Comparison of ENCODE assay signal across 22 cellular contexts in genomic region chr17:9056566-9056965, GRCh38. TPM values are rescaled to one million over a fixed set of nuclear protein-coding genes. Genes with fewer than 3 reads are reported as not detected.
DNase-seq lines count a peak whose midpoint lies in the region; ATAC-seq, FAIRE-seq and TF ChIP-seq lines count a peak whose summit lies in the region.
"Had no signal": no experiment of that assay in that cellular context is flagged by ENCODE, and none has a peak within 500 bp of the region (broad histone marks: within the 10 kb centered on the region; RNA-seq: fewer than 3 reads in every experiment).

No MANE protein-coding gene starts in this region.

- 89% methylated on average over 12 of the region's 12 CpGs; no CpG with 5 or more reads in 1 of the 2 experiments for WGBS in H1 (ENCODE audit: extremely low coverage in 1 of 2, insufficient coverage in 1 of 2, insufficient read length in 1 of 2, insufficient replicate concordance in 2 of 2, low coverage in 1 of 2, low lambda C conversion rate in 2 of 2, missing lambda C conversion rate in 1 of 2), 2 experiments
- WGBS in tibial nerve, 2 donors: 73 to 79% methylated on average over 12 of the region's 12 CpGs
- 88% methylated on average over 12 of the region's 12 CpGs for WGBS in smooth muscle cell (ENCODE audit: low lambda C conversion rate)

- no peaks in the 10 kb centered on the region for H3K79me1 ChIP-seq in H1 (ENCODE audit: low read depth, low read length)

- H2BK12ac ChIP-seq in H1 (ENCODE audit: low read depth, low read length): peak overlapping the region; percentile 60; the same call in 1 of the 2 replicates

- CTCF ChIA-PET in H1 (lab: Charles Lee; ENCODE audit: partially characterized antibody): no interaction called here

- no peak overlapping the region for H3K4ac ChIP-seq in H1 (replicated peaks; ENCODE audit: insufficient read length, low read depth, low read length)

- peak; percentile 25 for DNase-seq in activated CD8-positive, alpha-beta memory T cell treated with anti-CD3 and anti-CD28 coated beads, Interleukin-2, amount 50 U/mL, for 48 hours
- DNase-seq in activated CD8-positive, alpha-beta memory T cell treated with anti-CD3 and anti-CD28 coated beads for 24 hours: no peak
- DNase-seq in H1 (ENCODE audit: low read depth in 1 of 2, low spot score in 2 of 2) (no peak), mucosa of descending colon (peak in 1 of 3 donors; percentile 27), tibial nerve (ENCODE audit: low spot score in 2 of 2) (peak; percentile 23 to 59), smooth muscle cell (lab: John Stamatoyannopoulos, UW; ENCODE audit: unreplicated experiment) (no peak), dorsolateral prefrontal cortex (no peak)
- DNase-seq: 8988T, DND-41, Karpas-422, NCI-H1048, NCI-H1436, NCI-H2029, NCI-H345, NCI-H524 treated with DMSO at 0.1 percent for 48 hours, PC-3, RPMI8226 had no signal

- peak overlapping the region; percentile 85 for H2BK120ac ChIP-seq in H1 (replicated peaks; ENCODE audit: low read depth, low read length)

- TF ChIP-seq EP300 in H1 (IDR thresholded peaks at IDR 0.05; ENCODE audit: borderline replicate concordance in 1 of 2, low read depth in 2 of 2, low read length in 2 of 2): no peak
- TF ChIP-seq EP300 in tibial nerve (IDR thresholded peaks at IDR 0.05): no peak

- H2BK5ac ChIP-seq in H1 (ENCODE audit: low read depth, low read length): no peak overlapping the region

- no peaks in the 10 kb centered on the region for H4K20me1 ChIP-seq in H1 (replicated peaks in 1 of 2; ENCODE audit: control insufficient read depth in 1 of 2, insufficient read depth in 2 of 2, low read length in 2 of 2)
- no peaks in the 10 kb centered on the region for H4K20me1 ChIP-seq in smooth muscle cell (ENCODE audit: low read depth)

- H3K4me1 ChIP-seq in H1 (replicated peaks in 1 of 4; ENCODE audit: control insufficient read depth in 3 of 4, insufficient read depth in 4 of 4, low read length in 3 of 4) (peaks cover 10 to 25% (median 19%) of the 10 kb centered on the region in 4 experiments), mucosa of descending colon (ENCODE audit: low read depth) (no peaks in the 10 kb centered on the region), tibial nerve (peaks cover 0 to 6% (median 0%) of the 10 kb centered on the region in 4 donors), smooth muscle cell (ENCODE audit: low read depth) (peaks cover 20% of the 10 kb centered on the region)

- no peak overlapping the region for H4K8ac ChIP-seq in H1 (ENCODE audit: extremely low read depth, insufficient read depth, low read length)

- H3K79me2 ChIP-seq in H1 (ENCODE audit: control insufficient read depth in 1 of 2, insufficient read depth in 2 of 2, low read length in 2 of 2): no peaks in the 10 kb centered on the region
- H3K79me2 ChIP-seq in smooth muscle cell (ENCODE audit: low read depth): no peaks in the 10 kb centered on the region

- intact Hi-C loops in mucosa of descending colon (cut with DNase I, micrococcal nuclease) (no loop called here), dorsolateral prefrontal cortex (cut with DNase I) (no loop called here)

- peaks cover 3 to 37% (median 32%) of the 10 kb centered on the region in 4 experiments for H3K27me3 ChIP-seq in H1 (replicated peaks in 1 of 4; ENCODE audit: control insufficient read depth in 3 of 4, extremely low read depth in 1 of 4, insufficient read depth in 3 of 4, low read length in 3 of 4)
- no peaks in the 10 kb centered on the region for H3K27me3 ChIP-seq in tibial nerve
- H3K27me3 ChIP-seq in smooth muscle cell (ENCODE audit: low read depth): peaks cover 25% of the 10 kb centered on the region
- H3K27me3 ChIP-seq in dorsolateral prefrontal cortex: peaks cover 0 to 30% (median 7%) of the 10 kb centered on the region in 45 donors

- H3K23ac ChIP-seq in H1 (ENCODE audit: insufficient read length): no peak overlapping the region

- no peaks in the 10 kb centered on the region for H3K36me3 ChIP-seq in H1 (ENCODE audit: control insufficient read depth in 2 of 4, insufficient read depth in 4 of 4, low read length in 3 of 4)
- no peaks in the 10 kb centered on the region for H3K36me3 ChIP-seq in mucosa of descending colon (ENCODE audit: low read depth)
- no peaks in the 10 kb centered on the region for H3K36me3 ChIP-seq in tibial nerve
- no peaks in the 10 kb centered on the region for H3K36me3 ChIP-seq in smooth muscle cell (ENCODE audit: low read depth)
- H3K36me3 ChIP-seq: HAP-1 had no signal

- ATAC-seq in mucosa of descending colon (peak; percentile 24), HG03196 (IDR thresholded peaks at IDR 0.05; ENCODE audit: unreplicated experiment) (no peak)
- ATAC-seq: PC-3 had no signal

- peak overlapping the region; percentile 97 for H2BK20ac ChIP-seq in H1 (ENCODE audit: low read length)

- H3K56ac ChIP-seq in H1 (replicated peaks; ENCODE audit: insufficient read length, low read depth, low read length): no peak overlapping the region

- H3K9ac ChIP-seq in H1 (replicated peaks in 1 of 4; ENCODE audit: extremely low read depth in 1 of 4, low read depth in 3 of 4, low read length in 3 of 4) (no peak overlapping the region), smooth muscle cell (ENCODE audit: low read depth) (no peak overlapping the region)

- peak overlapping the region; percentile 77 for H4K91ac ChIP-seq in H1 (replicated peaks; ENCODE audit: insufficient read length, low read length)

- no peak for TF ChIP-seq CTCF in H1 (IDR thresholded peaks at IDR 0.05; ENCODE audit: control extremely low read depth in 1 of 3, insufficient read depth in 1 of 3, low read depth in 1 of 3, low read length in 3 of 3)
- no peak for TF ChIP-seq CTCF in mucosa of descending colon (IDR thresholded peaks at IDR 0.05)
- TF ChIP-seq CTCF in tibial nerve (IDR thresholded peaks at IDR 0.05): no peak
- no peak for TF ChIP-seq CTCF in smooth muscle cell (IDR thresholded peaks at IDR 0.05; ENCODE audit: borderline replicate concordance, insufficient read depth, poor library complexity, severe bottlenecking)
- TF ChIP-seq CTCF in dorsolateral prefrontal cortex (IDR thresholded peaks at IDR 0.05 in 54 of 56, conservative IDR thresholded peaks at IDR 0.05 in 2 of 56; ENCODE audit: low read depth in 1 of 56, partially characterized antibody in 56 of 56): no peak

- H3K23me2 ChIP-seq in H1 (ENCODE audit: low read depth, low read length): peaks cover 2% of the 10 kb centered on the region

- H2AK5ac ChIP-seq in H1 (ENCODE audit: low read depth, low read length): peak overlapping the region; percentile 94; the same call in 1 of the 2 replicates

- FAIRE-seq in H1 (lab: Jason Lieb, UNC): no peak
- FAIRE-seq: G401.6, HTR-8/SVneo had no signal

- no peak overlapping the region for H4K5ac ChIP-seq in H1 (ENCODE audit: insufficient read length, low read depth, low read length)

- H3F3A ChIP-seq in smooth muscle cell (ENCODE audit: low read depth): no peaks in the 10 kb centered on the region

- H3K4me3 ChIP-seq in H1 (ENCODE audit: extremely low read depth in 1 of 4, insufficient read depth in 2 of 4, low read depth in 3 of 4, low read length in 4 of 4) (no peak overlapping the region), mucosa of descending colon (no peak overlapping the region), tibial nerve (no peak overlapping the region), smooth muscle cell (no peak overlapping the region), dorsolateral prefrontal cortex (no peak overlapping the region)
- H3K4me3 ChIP-seq: HAP-1 had no signal

- no peak overlapping the region for H3K14ac ChIP-seq in H1 (ENCODE audit: insufficient read length)

- H2BK15ac ChIP-seq in H1 (ENCODE audit: low read length): peak overlapping the region; percentile 88

- no peak for TF ChIP-seq RAD21 in H1 (IDR thresholded peaks at IDR 0.05 in 1 of 2, conservative IDR thresholded peaks at IDR 0.05 in 1 of 2; ENCODE audit: low read depth in 2 of 2, low read length in 2 of 2)

- no peak overlapping the region; the same call in 1 of the 2 replicates for H3K18ac ChIP-seq in H1 (ENCODE audit: extremely low read depth, low read length)

- H3K4me2 ChIP-seq in H1 (ENCODE audit: insufficient read depth in 1 of 2, low read depth in 2 of 2, low read length in 2 of 2): no peak overlapping the region
- no peak overlapping the region for H3K4me2 ChIP-seq in smooth muscle cell

- H3K9me3 ChIP-seq in H1 (ENCODE audit: insufficient read depth in 2 of 2, low read depth in 1 of 2, low read length in 1 of 2) (no peaks in the 10 kb centered on the region), mucosa of descending colon (no peaks in the 10 kb centered on the region), tibial nerve (peaks cover 0 to 8% (median 0%) of the 10 kb centered on the region in 4 donors), smooth muscle cell (replicated peaks; ENCODE audit: low read depth) (no peaks in the 10 kb centered on the region)
- H3K9me3 ChIP-seq: HAP-1 had no signal

- POLR2A ChIA-PET in H1 (lab: Charles Lee; ENCODE audit: partially characterized antibody): no interaction called here

- H2AFZ ChIP-seq in H1 (ENCODE audit: low read length): no peak overlapping the region
- H2AFZ ChIP-seq in smooth muscle cell (ENCODE audit: low read depth): no peak overlapping the region

- TF ChIP-seq POLR2A in H1 (IDR thresholded peaks at IDR 0.05; ENCODE audit: control extremely low read depth in 1 of 2, low read depth in 2 of 2, low read length in 2 of 2): no peak
- TF ChIP-seq POLR2A in tibial nerve (IDR thresholded peaks at IDR 0.05): no peak

- H3K27ac ChIP-seq in H1 (ENCODE audit: low read depth, low read length) (no peak overlapping the region), tibial nerve (peak overlapping the region in 1 of 4 donors; percentile 67), smooth muscle cell (ENCODE audit: low read depth) (no peak overlapping the region), dorsolateral prefrontal cortex (no peak overlapping the region)

TF ChIP-seq in H1, 55 proteins besides CTCF, POLR2A, EP300 and RAD21 (continues in another document):
- TF ChIP-seq NRF1 (IDR thresholded peaks at IDR 0.05; ENCODE audit: low read depth, low read length) (no peak), CTBP2 (IDR thresholded peaks at IDR 0.05; ENCODE audit: borderline replicate concordance, insufficient read depth, insufficient read length, low read length) (no peak), CHD2 (IDR thresholded peaks at IDR 0.05; ENCODE audit: low read length) (no peak)

RNA-seq across cellular contexts. Expression of gene NTN1, which starts 35.3 kb away (rescaled TPM):
- total RNA-seq in H1 (2021; fragmentation: NEBNext Ultra II Directional; extraction: Animal tissue kit (Norgen Biotek cat#: 25700)): 2.0 and 2.3 TPM in 2 replicates
- polyA plus RNA-seq in H1 (2011; rRNA removed): 2.0 and 3.6 TPM in 2 replicates
- 2.2 TPM for polyA plus RNA-seq in H1 (2011; cell fraction: cytosol; rRNA removed)
- polyA plus RNA-seq in H1 (2011; cell fraction: nucleus; rRNA removed): 4.4 TPM
- 1.5 to 2.2 TPM (median 2.1 TPM) in 4 replicates for polyA plus RNA-seq in H1 (2012, experiment 1 of 2)
- polyA plus RNA-seq in H1 (2012, experiment 2 of 2): 1.9 TPM
- 2.0 TPM for polyA plus RNA-seq in H1 (2013, experiment 1 of 2)
- polyA plus RNA-seq in H1 (2013, experiment 2 of 2): 2.1 TPM
- 1.2 and 1.4 TPM in 2 replicates for polyA minus RNA-seq in H1 (2011; rRNA and poly(A)+ RNA removed)
- 2.0 TPM for polyA minus RNA-seq in H1 (2011; cell fraction: cytosol; rRNA and poly(A)+ RNA removed)
- 6.2 TPM for polyA minus RNA-seq in H1 (2011; cell fraction: nucleus; rRNA and poly(A)+ RNA removed)
- total RNA-seq in mucosa of descending colon: 10 to 100 TPM in 1 of 3 donors, 1 to 10 TPM in 2; 3.7 to 61.8 (median 4.0) TPM
- total RNA-seq in tibial nerve: 10 to 100 TPM; 15.9 to 31.0 (median 25.0) TPM
- 0.13 and 0.72 TPM in 2 replicates for total RNA-seq in smooth muscle cell
- 0.07 TPM in 1 of 2 replicates, not detected in the other for polyA plus RNA-seq in smooth muscle cell
- total RNA-seq in dorsolateral prefrontal cortex: 1 to 10 TPM; 2.2 to 9.8 (median 4.0) TPM
- polyA plus RNA-seq: IgD-negative memory B cell had no signal

Comparison
In these comparisons a context has a peak if more than half of its experiments do, and no peak if none do; other contexts are left out.
1. DNase-seq: peak in activated CD8-positive, alpha-beta memory T cell treated with anti-CD3 and anti-CD28 coated beads, Interleukin-2, amount 50 U/mL, for 48 hours (single experiment) and tibial nerve (2 of 2); none in activated CD8-positive, alpha-beta memory T cell treated with anti-CD3 and anti-CD28 coated beads for 24 hours (single experiment), H1 (0 of 2), smooth muscle cell (single experiment) and dorsolateral prefrontal cortex (0 of 10).